In the genomic region with DNA sequence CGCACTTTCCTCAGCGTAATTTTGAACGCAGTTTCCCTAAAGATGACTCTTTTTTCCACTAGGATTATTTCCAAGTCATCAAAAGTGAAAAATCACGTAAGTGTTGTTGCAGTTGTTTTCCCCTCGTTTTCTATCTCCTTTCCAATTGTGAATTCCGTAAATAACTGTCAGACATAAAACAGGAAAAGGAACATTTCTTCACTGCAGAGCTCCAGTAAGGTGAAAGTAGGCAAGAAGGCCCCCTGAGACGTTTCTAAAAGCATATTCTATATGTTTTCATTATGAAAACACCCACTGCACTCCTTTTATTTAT, we compare ENCODE assay signal across 9 cellular contexts. TPM values are rescaled to one million over a fixed set of nuclear protein-coding genes. Genes with fewer than 3 reads are reported as not detected.
A peak's percentile ranks its signal among the peaks of the same experiment; 100 is the strongest.
DNase-seq lines count a peak whose midpoint lies in the region; ATAC-seq and TF ChIP-seq lines count a peak whose summit lies in the region.
"Had no signal": no experiment of that assay in that cellular context is flagged by ENCODE, and none has a peak within 500 bp of the region (broad histone marks: within the 10 kb centered on the region; RNA-seq: fewer than 3 reads in every experiment).

No MANE protein-coding gene starts in this region.

- H3K4me3 Mint-ChIP-seq in activated CD4-positive, alpha-beta T cell treated with anti-CD3 and anti-CD28 coated beads for 36 hours: peak overlapping the region; percentile 92

- peaks cover 62% of the 10 kb centered on the region for H3K4me1 Mint-ChIP-seq in activated CD4-positive, alpha-beta T cell treated with anti-CD3 and anti-CD28 coated beads for 36 hours

- H3K27ac Mint-ChIP-seq in activated CD4-positive, alpha-beta T cell treated with anti-CD3 and anti-CD28 coated beads for 36 hours: peak overlapping the region; percentile 99

- H3K4me1 ChIP-seq in suprapubic skin: peaks cover 16% of the 10 kb centered on the region

- CTCF ChIA-PET in activated CD4-positive, alpha-beta T cell treated with anti-CD3 and anti-CD28 coated beads for 36 hours (lab: Charles Lee): interaction anchor here (0.7 to 7.0 kb wide), 4 partner anchors 13 to 580 kb away, joined by 3 to 57 read pairs (median 3); no protein-coding TSS in a partner anchor

- H3K27ac ChIP-seq in angular gyrus (ENCODE audit: low read depth, low read length) (peak overlapping the region; percentile 92), suprapubic skin (peak overlapping the region; percentile 75)
- H3K27ac ChIP-seq: C4-2B had no signal

- no peak for TF ChIP-seq POLR2A in suprapubic skin (IDR thresholded peaks at IDR 0.05)

- H3K36me3 Mint-ChIP-seq in activated CD4-positive, alpha-beta T cell treated with anti-CD3 and anti-CD28 coated beads for 36 hours (ENCODE audit: low read depth): peaks cover 20% of the 10 kb centered on the region

- no peak for ATAC-seq in activated CD4-positive, alpha-beta T cell treated with anti-CD3 and anti-CD28 coated beads for 36 hours
- ATAC-seq in left colon (peak; percentile 3), HG03469 (IDR thresholded peaks at IDR 0.05; ENCODE audit: unreplicated experiment) (no peak), HG02588 (IDR thresholded peaks at IDR 0.05; ENCODE audit: unreplicated experiment) (no peak)

- peak overlapping the region; percentile 57 for H3K4me3 ChIP-seq in suprapubic skin

- no peak for DNase-seq in activated CD4-positive, alpha-beta T cell treated with anti-CD3 and anti-CD28 coated beads for 36 hours
- DNase-seq in activated CD4-positive, alpha-beta T cell treated with anti-CD3 and anti-CD28 coated beads, Interleukin-2, amount 50 U/mL, for 4 hours: no peak
- no peak for DNase-seq in left colon
- no peak for DNase-seq in suprapubic skin (ENCODE audit: low spot score in 2 of 2)
- DNase-seq in activated effector memory CD4-positive, alpha-beta T cell treated with Interleukin-2 at 50 U/mL for 16 hours: no peak

- no peaks in the 10 kb centered on the region for H3K36me3 ChIP-seq in suprapubic skin

- no peaks in the 10 kb centered on the region for H3K27me3 Mint-ChIP-seq in activated CD4-positive, alpha-beta T cell treated with anti-CD3 and anti-CD28 coated beads for 36 hours

- no peak for TF ChIP-seq CTCF in suprapubic skin (IDR thresholded peaks at IDR 0.05)

- H3K9me3 ChIP-seq in suprapubic skin: no peaks in the 10 kb centered on the region

- intact Hi-C loops in activated CD4-positive, alpha-beta T cell treated with anti-CD3 and anti-CD28 coated beads for 36 hours (cut with DNase I, micrococcal nuclease): no loop called here
- intact Hi-C loops in left colon (cut with DNase I, micrococcal nuclease): no loop called here

- 1% methylated on average over 7 of the region's 7 CpGs for WGBS in suprapubic skin

- TF ChIP-seq EP300 in suprapubic skin (IDR thresholded peaks at IDR 0.05): no peak

- POLR2A ChIA-PET in activated CD4-positive, alpha-beta T cell treated with anti-CD3 and anti-CD28 coated beads for 36 hours (lab: Charles Lee): interaction anchor here (0.9 to 2.3 kb wide), 8 partner anchors 8 to 76 kb away, joined by 3 to 10 read pairs (median 4); no protein-coding TSS in a partner anchor

- no peaks in the 10 kb centered on the region for H3K27me3 ChIP-seq in suprapubic skin

- no peaks in the 10 kb centered on the region for H3K9me3 Mint-ChIP-seq in activated CD4-positive, alpha-beta T cell treated with anti-CD3 and anti-CD28 coated beads for 36 hours (ENCODE audit: low read depth)

RNA-seq across cellular contexts. Expression of a gene that starts 17.7 kb away (rescaled TPM):
- total RNA-seq in activated CD4-positive, alpha-beta T cell treated with anti-CD3 and anti-CD28 coated beads for 36 hours: 10 to 100 TPM; 30.7 to 33.6 TPM
- total RNA-seq in left colon (10 to 100 TPM in 1 of 2 donors, 1 to 10 TPM in 1; 9.2 to 10.1 TPM), suprapubic skin (10 to 100 TPM; 23.6 to 31.3 (median 25.6) TPM)
